10 cellular contexts compared by ENCODE assay signal in the genomic region with DNA sequence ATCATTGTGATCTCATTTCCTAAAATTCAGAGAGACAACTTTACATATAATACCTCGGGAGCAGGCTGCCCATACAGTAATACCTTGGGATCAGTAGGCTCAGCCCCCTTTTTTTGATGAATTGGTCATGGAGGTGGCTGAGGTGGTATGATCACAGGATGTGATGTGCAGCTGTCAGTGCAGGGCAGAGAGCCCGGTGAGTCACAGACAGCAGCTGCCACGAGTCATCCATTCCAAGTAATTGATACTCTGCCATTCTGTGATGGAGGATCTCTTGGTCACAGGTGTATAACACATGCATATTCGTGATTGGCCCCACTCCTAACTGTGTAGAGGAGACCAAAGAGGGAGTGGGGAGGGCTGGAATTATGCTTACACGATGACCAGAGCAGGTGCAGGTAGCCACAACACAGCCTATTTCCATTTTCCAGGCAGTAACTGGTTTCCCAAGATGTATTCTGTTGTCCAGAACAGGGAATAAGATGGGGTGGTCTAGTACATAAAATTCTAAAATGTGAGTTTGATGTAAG. TPM values are rescaled to one million over a fixed set of nuclear protein-coding genes. Genes with fewer than 3 reads are reported as not detected.
DNase-seq lines count a peak whose midpoint lies in the region; ATAC-seq lines count a peak whose summit lies in the region.
"Had no signal": no experiment of that assay in that cellular context is flagged by ENCODE, and none has a peak within 500 bp of the region (broad histone marks: within the 10 kb centered on the region; RNA-seq: fewer than 3 reads in every experiment).

No MANE protein-coding gene starts in this region.

- peaks cover 3% of the 10 kb centered on the region for H3K4me1 Mint-ChIP-seq in activated naive CD4-positive, alpha-beta T cell treated with anti-CD3 and anti-CD28 coated beads, Interleukin-2, amount 50 U/mL, for 24 hours
- peaks cover 37% of the 10 kb centered on the region for H3K4me1 Mint-ChIP-seq in activated naive CD8-positive, alpha-beta T cell treated with anti-CD3 and anti-CD28 coated beads for 36 hours
- no peaks in the 10 kb centered on the region for H3K4me1 Mint-ChIP-seq in effector memory CD8-positive, alpha-beta T cell (ENCODE audit: low read depth in 2 of 2)
- H3K4me1 Mint-ChIP-seq: natural killer cell had no signal

- peak overlapping the region; percentile 65 for H3K27ac Mint-ChIP-seq in activated naive CD4-positive, alpha-beta T cell treated with anti-CD3 and anti-CD28 coated beads, Interleukin-2, amount 50 U/mL, for 24 hours
- peak overlapping the region; percentile 80 for H3K27ac Mint-ChIP-seq in activated naive CD8-positive, alpha-beta T cell treated with anti-CD3 and anti-CD28 coated beads for 36 hours
- H3K27ac Mint-ChIP-seq in effector memory CD8-positive, alpha-beta T cell: no peak overlapping the region
- H3K27ac Mint-ChIP-seq: natural killer cell had no signal

- peaks cover 1% of the 10 kb centered on the region for H3K27me3 Mint-ChIP-seq in activated naive CD4-positive, alpha-beta T cell treated with anti-CD3 and anti-CD28 coated beads, Interleukin-2, amount 50 U/mL, for 24 hours
- no peaks in the 10 kb centered on the region for H3K27me3 Mint-ChIP-seq in activated naive CD8-positive, alpha-beta T cell treated with anti-CD3 and anti-CD28 coated beads for 36 hours
- H3K27me3 Mint-ChIP-seq in effector memory CD8-positive, alpha-beta T cell: peaks cover 17 to 22% of the 10 kb centered on the region in 2 donors

- no peak for DNase-seq in activated naive CD4-positive, alpha-beta T cell (lab: John Stamatoyannopoulos, UW)
- DNase-seq in NCI-H2196 treated with DMSO at 0.1 percent for 48 hours (lab: John Stamatoyannopoulos, UW; ENCODE audit: unreplicated experiment): peak; percentile 92
- peak; percentile 67 for DNase-seq in activated naive CD8-positive, alpha-beta T cell treated with anti-CD3 and anti-CD28 coated beads for 36 hours
- DNase-seq in stimulated activated naive CD8-positive, alpha-beta T cell treated with anti-CD3 and anti-CD28 coated beads, Interleukin-15, Interleukin-2, amounts not matched to agents 100 U/mL and 50 U/mL, for 24 hours: peak; percentile 48
- DNase-seq in effector memory CD8-positive, alpha-beta T cell: no peak
- DNase-seq in iPS-NIHi7 (ENCODE audit: extremely low spot score): no peak
- DNase-seq: natural killer cell had no signal

- H3K4me3 Mint-ChIP-seq in activated naive CD4-positive, alpha-beta T cell treated with anti-CD3 and anti-CD28 coated beads, Interleukin-2, amount 50 U/mL, for 24 hours: no peak overlapping the region
- H3K4me3 Mint-ChIP-seq in activated naive CD8-positive, alpha-beta T cell treated with anti-CD3 and anti-CD28 coated beads for 36 hours: no peak overlapping the region
- no peak overlapping the region for H3K4me3 Mint-ChIP-seq in effector memory CD8-positive, alpha-beta T cell
- H3K4me3 Mint-ChIP-seq: natural killer cell had no signal

- peak; percentile 100 for ATAC-seq in stimulated activated naive CD8-positive, alpha-beta T cell treated with anti-CD3 and anti-CD28 coated beads, Interleukin-15, Interleukin-2, amounts not matched to agents 100 U/mL and 50 U/mL, for 24 hours
- no peak for ATAC-seq in HG02588 (IDR thresholded peaks at IDR 0.05; ENCODE audit: unreplicated experiment)
- no peak for ATAC-seq in effector memory CD8-positive, alpha-beta T cell (replicated peaks)
- ATAC-seq: natural killer cell had no signal

- no peaks in the 10 kb centered on the region for H3K36me3 Mint-ChIP-seq in activated naive CD4-positive, alpha-beta T cell treated with anti-CD3 and anti-CD28 coated beads, Interleukin-2, amount 50 U/mL, for 24 hours
- peaks cover 5% of the 10 kb centered on the region for H3K36me3 Mint-ChIP-seq in activated naive CD8-positive, alpha-beta T cell treated with anti-CD3 and anti-CD28 coated beads for 36 hours
- no peaks in the 10 kb centered on the region for H3K36me3 Mint-ChIP-seq in effector memory CD8-positive, alpha-beta T cell (ENCODE audit: insufficient read depth)
- H3K36me3 Mint-ChIP-seq: natural killer cell had no signal

- no peaks in the 10 kb centered on the region for H3K9me3 Mint-ChIP-seq in activated naive CD4-positive, alpha-beta T cell treated with anti-CD3 and anti-CD28 coated beads, Interleukin-2, amount 50 U/mL, for 24 hours
- no peaks in the 10 kb centered on the region for H3K9me3 Mint-ChIP-seq in activated naive CD8-positive, alpha-beta T cell treated with anti-CD3 and anti-CD28 coated beads for 36 hours
- H3K9me3 Mint-ChIP-seq in effector memory CD8-positive, alpha-beta T cell: no peaks in the 10 kb centered on the region

RNA-seq across cellular contexts. Expression of a gene that starts 14.1 kb away (rescaled TPM):
- total RNA-seq in activated naive CD8-positive, alpha-beta T cell treated with anti-CD3 and anti-CD28 coated beads for 36 hours: 1 to 10 TPM; 3.9 to 4.6 TPM
- total RNA-seq: SJSA1 had no signal

Comparison
In these comparisons a context has a peak if more than half of its experiments do, and no peak if none do; other contexts are left out.
1. H3K27ac Mint-ChIP-seq: peak in activated naive CD4-positive, alpha-beta T cell treated with anti-CD3 and anti-CD28 coated beads, Interleukin-2, amount 50 U/mL, for 24 hours (single experiment) and activated naive CD8-positive, alpha-beta T cell treated with anti-CD3 and anti-CD28 coated beads for 36 hours (single experiment); none in effector memory CD8-positive, alpha-beta T cell (0 of 2).
2. DNase-seq: peak in NCI-H2196 treated with DMSO at 0.1 percent for 48 hours (single experiment), activated naive CD8-positive, alpha-beta T cell treated with anti-CD3 and anti-CD28 coated beads for 36 hours (single experiment) and stimulated activated naive CD8-positive, alpha-beta T cell treated with anti-CD3 and anti-CD28 coated beads, Interleukin-15, Interleukin-2, amounts not matched to agents 100 U/mL and 50 U/mL, for 24 hours (single experiment); none in activated naive CD4-positive, alpha-beta T cell (0 of 4), effector memory CD8-positive, alpha-beta T cell (0 of 3) and iPS-NIHi7 (single experiment).